In the genomic region with DNA sequence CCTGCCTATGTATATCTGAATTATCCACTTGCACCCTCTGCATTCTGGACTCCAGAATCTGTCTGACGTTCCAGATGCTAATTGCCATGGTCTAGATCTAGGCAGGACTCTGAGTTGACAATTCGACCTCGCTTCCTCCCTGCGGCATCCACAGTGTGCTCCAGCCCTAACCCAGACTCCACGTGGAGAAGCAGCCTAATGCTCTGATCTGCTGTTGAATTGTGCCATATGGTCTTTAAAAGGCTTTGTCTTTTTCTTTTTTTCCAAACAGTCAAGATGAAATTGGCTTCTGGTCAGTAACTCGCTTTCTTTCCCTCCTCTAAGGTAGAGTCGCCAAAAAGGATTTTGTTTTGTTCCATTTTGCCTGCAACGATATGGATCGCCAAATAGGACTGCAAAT, we compare ENCODE assay signal across 13 cellular contexts.
A peak's percentile ranks its signal among the peaks of the same experiment; 100 is the strongest.
DNase-seq lines count a peak whose midpoint lies in the region; TF ChIP-seq lines count a peak whose summit lies in the region.
"Had no signal": no experiment of that assay in that cellular context is flagged by ENCODE, and none has a peak within 500 bp of the region (broad histone marks: within the 10 kb centered on the region; RNA-seq: fewer than 3 reads in every experiment).

No MANE protein-coding gene starts in this region.

- 74% methylated on average over 9 of the region's 9 CpGs for WGBS in esophagus muscularis mucosa
- WGBS in tibial nerve, 2 donors, result 89 to 90% methylated on average over 9 of the region's 9 CpGs

- no peak overlapping the region for H3K27ac ChIP-seq in esophagus muscularis mucosa (replicated peaks in 1 of 4)
- H3K27ac ChIP-seq in tibial nerve, result no peak overlapping the region
- H3K27ac ChIP-seq: 22Rv1, GM23248 had no signal

- H3K27me3 ChIP-seq in esophagus muscularis mucosa (no peaks in the 10 kb centered on the region), tibial nerve (no peaks in the 10 kb centered on the region)

- H3K4me1 ChIP-seq in esophagus muscularis mucosa (peaks cover 0 to 6% (median 0%) of the 10 kb centered on the region in 4 donors), tibial nerve (no peaks in the 10 kb centered on the region)
- H3K4me1 ChIP-seq: HAP-1 had no signal

- no peak for TF ChIP-seq EP300 in esophagus muscularis mucosa (IDR thresholded peaks at IDR 0.05)
- TF ChIP-seq EP300 in tibial nerve (IDR thresholded peaks at IDR 0.05), result no peak

- TF ChIP-seq POLR2A in esophagus muscularis mucosa (IDR thresholded peaks at IDR 0.05; ENCODE audit: low read depth), result no peak
- TF ChIP-seq POLR2A in tibial nerve (IDR thresholded peaks at IDR 0.05), result no peak

- intact Hi-C loops in esophagus muscularis mucosa (cut with DNase I), result no loop called here

- no peaks in the 10 kb centered on the region for H3K9me3 ChIP-seq in esophagus muscularis mucosa
- no peaks in the 10 kb centered on the region for H3K9me3 ChIP-seq in tibial nerve
- H3K9me3 ChIP-seq: HAP-1 had no signal

- TF ChIP-seq CTCF in esophagus muscularis mucosa (IDR thresholded peaks at IDR 0.05), result no peak
- no peak for TF ChIP-seq CTCF in tibial nerve (IDR thresholded peaks at IDR 0.05)

- peak; percentile 24 for DNase-seq in DMS 273 (lab: John Stamatoyannopoulos, UW; ENCODE audit: unreplicated experiment)
- no peak for DNase-seq in DMS 273 treated with DMSO at 0.1 percent for 48 hours (lab: John Stamatoyannopoulos, UW)
- peak; percentile 76 for DNase-seq in NCI-H2171 (lab: John Stamatoyannopoulos, UW)
- DNase-seq in NCI-H69 (lab: John Stamatoyannopoulos, UW), result peak; percentile 2
- DNase-seq in esophagus muscularis mucosa (ENCODE audit: extremely low spot score), result peak; percentile 19
- no peak for DNase-seq in LoVo (ENCODE audit: low spot score)
- no peak for DNase-seq in tibial nerve (ENCODE audit: low spot score in 2 of 2)
- no peak for DNase-seq in H4 (ENCODE audit: low spot score)
- DNase-seq: CD8-positive, alpha-beta T cell; COR-L47; GM23248 had no signal

- no peaks in the 10 kb centered on the region for H3K36me3 ChIP-seq in esophagus muscularis mucosa
- H3K36me3 ChIP-seq in tibial nerve, result no peaks in the 10 kb centered on the region
- H3K36me3 ChIP-seq: HAP-1 had no signal

- H3K4me3 ChIP-seq in esophagus muscularis mucosa, result no peak overlapping the region
- no peak overlapping the region for H3K4me3 ChIP-seq in tibial nerve
- H3K4me3 ChIP-seq: GM23248, HAP-1 had no signal

Comparison
In these comparisons a context has a peak if more than half of its experiments do, and no peak if none do; other contexts are left out.
1. DNase-seq: peak in DMS 273 (single experiment), NCI-H2171 (single experiment), NCI-H69 (single experiment) and esophagus muscularis mucosa (single experiment); none in DMS 273 treated with DMSO at 0.1 percent for 48 hours (single experiment), LoVo (single experiment), tibial nerve (0 of 2) and H4 (single experiment).